In the genomic region with DNA sequence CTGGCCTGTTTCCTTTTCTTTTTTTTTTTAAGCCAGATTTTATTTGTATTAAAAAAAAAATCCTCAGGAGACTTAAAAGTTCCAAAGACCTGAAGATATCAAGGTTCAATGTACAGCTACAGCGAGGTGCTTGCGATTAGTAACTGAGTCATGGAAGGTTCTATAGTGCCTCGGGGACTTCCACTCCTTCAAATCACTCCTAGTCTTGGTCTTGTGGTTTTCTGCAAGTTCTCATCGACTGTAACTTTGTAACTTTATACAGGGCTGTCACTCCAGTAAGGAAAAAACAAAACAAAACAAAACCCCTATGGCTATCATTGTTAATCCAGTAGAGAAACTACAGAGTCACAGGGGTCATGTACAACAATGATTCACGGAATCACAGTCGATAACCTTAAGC, we compare ENCODE assay signal across 1 cellular context.
TF ChIP-seq lines count a peak whose summit lies in the region.

No MANE protein-coding gene starts in this region.

TF ChIP-seq in H1, 55 proteins besides CTCF, POLR2A, EP300 and RAD21:
- TF ChIP-seq, protein P1, sequence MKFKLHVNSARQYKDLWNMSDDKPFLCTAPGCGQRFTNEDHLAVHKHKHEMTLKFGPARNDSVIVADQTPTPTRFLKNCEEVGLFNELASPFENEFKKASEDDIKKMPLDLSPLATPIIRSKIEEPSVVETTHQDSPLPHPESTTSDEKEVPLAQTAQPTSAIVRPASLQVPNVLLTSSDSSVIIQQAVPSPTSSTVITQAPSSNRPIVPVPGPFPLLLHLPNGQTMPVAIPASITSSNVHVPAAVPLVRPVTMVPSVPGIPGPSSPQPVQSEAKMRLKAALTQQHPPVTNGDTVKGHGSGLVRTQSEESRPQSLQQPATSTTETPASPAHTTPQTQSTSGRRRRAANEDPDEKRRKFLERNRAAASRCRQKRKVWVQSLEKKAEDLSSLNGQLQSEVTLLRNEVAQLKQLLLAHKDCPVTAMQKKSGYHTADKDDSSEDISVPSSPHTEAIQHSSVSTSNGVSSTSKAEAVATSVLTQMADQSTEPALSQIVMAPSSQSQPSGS (IDR thresholded peaks at IDR 0.05; ENCODE audit: low read length): no peak
- TF ChIP-seq MAFK (IDR thresholded peaks at IDR 0.05; ENCODE audit: low read depth, low read length) (no peak), RXRA (IDR thresholded peaks at IDR 0.05; ENCODE audit: insufficient read depth, low read depth, low read length) (no peak), CREB1 (IDR thresholded peaks at IDR 0.05) (no peak), HDAC2 (IDR thresholded peaks at IDR 0.05; ENCODE audit: borderline replicate concordance in 1 of 2, low read depth in 2 of 2, low read length in 2 of 2) (no peak), EGR1 (IDR thresholded peaks at IDR 0.05; ENCODE audit: borderline replicate concordance, low read depth, low read length) (no peak), SP2 (IDR thresholded peaks at IDR 0.05; ENCODE audit: low read length) (no peak), SRF (IDR thresholded peaks at IDR 0.05; ENCODE audit: low read depth, low read length) (no peak), RBBP5 (IDR thresholded peaks at IDR 0.05; ENCODE audit: borderline replicate concordance, low read depth, low read length) (no peak), GTF2F1 (IDR thresholded peaks at IDR 0.05; ENCODE audit: borderline replicate concordance, low read depth, low read length) (no peak), BCL11A (IDR thresholded peaks at IDR 0.05; ENCODE audit: low read depth in 2 of 2, low read length in 2 of 2) (no peak)
